ENCODE assay signal across 20 cellular contexts in genomic region chr1:210358511-210359148, GRCh38.
"Had no signal": no experiment of that assay in that cellular context is flagged by ENCODE, and none has a peak within 500 bp of the region (broad histone marks: within the 10 kb centered on the region; RNA-seq: fewer than 3 reads in every experiment).

No MANE protein-coding gene starts in this region.

- DNase-seq: activated CD4-positive, alpha-beta T cell treated with anti-CD3 and anti-CD28 coated beads for 48 hours; activated CD8-positive, alpha-beta memory T cell treated with anti-CD3 and anti-CD28 coated beads for 24 hours; activated naive CD4-positive, alpha-beta T cell treated with anti-CD3 and anti-CD28 coated beads, Interleukin-2, amount 50 U/mL, for 16 hours; adrenal gland; cortex of kidney; effector memory CD4-positive, alpha-beta T cell; erythroblast; hippocampal formation; left cardiac atrium; natural killer cell; nucleus accumbens; stimulated activated CD4-positive, alpha-beta T cell treated with anti-CD3 and anti-CD28 coated beads, Interleukin-2, amount 100 ng/mL, for 24 hours; stimulated activated naive CD8-positive, alpha-beta T cell treated with anti-CD3 and anti-CD28 coated beads, Interleukin-15, Interleukin-2, amounts not matched to agents 100 U/mL and 50 U/mL, for 24 hours; T-helper 1 cell; testis; upper lobe of right lung; WERI-Rb-1 had no signal

- H3K27me3 ChIP-seq: adrenal gland, testis, upper lobe of right lung had no signal

- H3K9me3 ChIP-seq: adrenal gland, prostate gland, testis, upper lobe of right lung had no signal

- H3K4me1 ChIP-seq: upper lobe of right lung had no signal

- ATAC-seq: activated T-helper 17 cell treated with anti-CD3 and anti-CD28 coated beads, Interleukin-2, amount 50 U/mL, for 72 hours; left cardiac atrium; natural killer cell; sciatic nerve; stimulated activated naive CD8-positive, alpha-beta T cell treated with anti-CD3 and anti-CD28 coated beads, Interleukin-15, Interleukin-2, amounts not matched to agents 100 U/mL and 50 U/mL, for 24 hours; upper lobe of right lung had no signal

- H3K36me3 ChIP-seq: adrenal gland, prostate gland, upper lobe of right lung, WERI-Rb-1 had no signal

- H3K4me3 ChIP-seq: adrenal gland, prostate gland, testis, upper lobe of right lung had no signal
